Comparison of ENCODE assay signal across 7 cellular contexts in genomic region chr5:133944263-133945230, GRCh38. TPM values are rescaled to one million over a fixed set of nuclear protein-coding genes. Genes with fewer than 3 reads are reported as not detected.
A peak's percentile ranks its signal among the peaks of the same experiment; 100 is the strongest.
DNase-seq lines count a peak whose midpoint lies in the region; ATAC-seq, FAIRE-seq and TF ChIP-seq lines count a peak whose summit lies in the region.

No MANE protein-coding gene starts in this region.

- TF ChIP-seq EP300 in Ishikawa (IDR thresholded peaks at IDR 0.05; ENCODE audit: borderline replicate concordance) (no peak), suprapubic skin (IDR thresholded peaks at IDR 0.05) (no peak)

- CTCF ChIA-PET in RWPE1 (lab: Yijun Ruan, JAX), result no interaction called here

- 72% methylated on average over 19 of the region's 19 CpGs for WGBS in suprapubic skin

- H3K9me3 Mint-ChIP-seq in stimulated activated effector memory CD8-positive, alpha-beta T cell treated with anti-CD3 and anti-CD28 coated beads, Interleukin-12 subunit alpha, Interleukin-12 subunit beta, amount 100 ng/mL, for 72 hours, result no peaks in the 10 kb centered on the region

- ATAC-seq in stimulated activated effector memory CD8-positive, alpha-beta T cell treated with anti-CD3 and anti-CD28 coated beads, Interleukin-12 subunit alpha, Interleukin-12 subunit beta, amount 100 ng/mL, for 72 hours, result peak; percentile 75

- DNase-seq in GM03348 (ENCODE audit: low spot score) (peak; percentile 63), RWPE1 (ENCODE audit: low spot score) (peak; percentile 62), bronchial epithelial cell (ENCODE audit: low read depth) (peak; percentile 57), left kidney (ENCODE audit: low read depth, low spot score) (peak; percentile 88), suprapubic skin (ENCODE audit: low spot score in 2 of 2) (no peak)
- DNase-seq in stimulated activated effector memory CD8-positive, alpha-beta T cell treated with anti-CD3 and anti-CD28 coated beads, Interleukin-12 subunit alpha, Interleukin-12 subunit beta, amount 100 ng/mL, for 72 hours (ENCODE audit: low spot score in 2 of 2), result peak; percentile 25 to 57

- no peak overlapping the region for H3K27ac Mint-ChIP-seq in stimulated activated effector memory CD8-positive, alpha-beta T cell treated with anti-CD3 and anti-CD28 coated beads, Interleukin-12 subunit alpha, Interleukin-12 subunit beta, amount 100 ng/mL, for 72 hours

- H3K4me1 ChIP-seq in suprapubic skin, result peaks cover 8% of the 10 kb centered on the region

- no peak for TF ChIP-seq POLR2A in suprapubic skin (IDR thresholded peaks at IDR 0.05)

- peak; percentile 88 for TF ChIP-seq RAD21 in Ishikawa (IDR thresholded peaks at IDR 0.05; ENCODE audit: low read depth)

- TF ChIP-seq CTCF in RWPE1 (conservative IDR thresholded peaks at IDR 0.05; ENCODE audit: low read depth), result no peak; the same call in 1 of the 2 replicates
- peak; percentile 57 for TF ChIP-seq CTCF in bronchial epithelial cell (IDR thresholded peaks at IDR 0.05; ENCODE audit: insufficient read depth, low read length, severe bottlenecking)
- TF ChIP-seq CTCF in suprapubic skin (IDR thresholded peaks at IDR 0.05), result peak in 1 of 2 donors; percentile 18

- H3K27me3 ChIP-seq in bronchial epithelial cell (ENCODE audit: control insufficient read depth, insufficient read depth, low read length) (peaks cover 4% of the 10 kb centered on the region), suprapubic skin (no peaks in the 10 kb centered on the region)

- no peaks in the 10 kb centered on the region for H3K9me3 ChIP-seq in suprapubic skin

- FAIRE-seq in bronchial epithelial cell (lab: Jason Lieb, UNC), result no peak

- no peaks in the 10 kb centered on the region for H3K4me1 Mint-ChIP-seq in stimulated activated effector memory CD8-positive, alpha-beta T cell treated with anti-CD3 and anti-CD28 coated beads, Interleukin-12 subunit alpha, Interleukin-12 subunit beta, amount 100 ng/mL, for 72 hours

- H3K36me3 ChIP-seq in bronchial epithelial cell (ENCODE audit: control insufficient read depth, insufficient read depth, low read length) (no peaks in the 10 kb centered on the region), suprapubic skin (no peaks in the 10 kb centered on the region)

- H3K27ac ChIP-seq in RWPE1 (no peak overlapping the region), suprapubic skin (no peak overlapping the region)

- POLR2A ChIA-PET in RWPE1 (lab: Yijun Ruan, JAX; ENCODE audit: low non-redundant PET), result no interaction called here

- no peak overlapping the region for H3K4me3 Mint-ChIP-seq in stimulated activated effector memory CD8-positive, alpha-beta T cell treated with anti-CD3 and anti-CD28 coated beads, Interleukin-12 subunit alpha, Interleukin-12 subunit beta, amount 100 ng/mL, for 72 hours

- no peaks in the 10 kb centered on the region for H3K36me3 Mint-ChIP-seq in stimulated activated effector memory CD8-positive, alpha-beta T cell treated with anti-CD3 and anti-CD28 coated beads, Interleukin-12 subunit alpha, Interleukin-12 subunit beta, amount 100 ng/mL, for 72 hours

- H3K4me3 ChIP-seq in bronchial epithelial cell (ENCODE audit: low read depth, low read length) (no peak overlapping the region), suprapubic skin (no peak overlapping the region)

TF ChIP-seq in Ishikawa, 13 proteins besides CTCF, POLR2A, EP300 and RAD21:
- no peak; the same call in 1 of the 2 replicates for TF ChIP-seq NFIC (IDR thresholded peaks at IDR 0.05)
- no peak for TF ChIP-seq TAF1 (IDR thresholded peaks at IDR 0.05; ENCODE audit: low read depth)

RNA-seq across cellular contexts. Expression of gene C5orf15, which starts 23.9 kb away (rescaled TPM):
- total RNA-seq in bronchial epithelial cell, result 20.8 and 27.0 TPM in 2 replicates
- total RNA-seq in suprapubic skin, result 10 to 100 TPM; 29.3 to 34.4 (median 32.0) TPM

Comparison
In these comparisons a context has a peak if more than half of its experiments do, and no peak if none do; other contexts are left out.
1. DNase-seq: peak in GM03348 (single experiment), RWPE1 (single experiment), bronchial epithelial cell (single experiment), left kidney (single experiment) and stimulated activated effector memory CD8-positive, alpha-beta T cell treated with anti-CD3 and anti-CD28 coated beads, Interleukin-12 subunit alpha, Interleukin-12 subunit beta, amount 100 ng/mL, for 72 hours (2 of 2); none in suprapubic skin (0 of 2).